8 cellular contexts compared by ENCODE assay signal in genomic region chr3:63912768-63913588, GRCh38. TPM values are rescaled to one million over a fixed set of nuclear protein-coding genes. Genes with fewer than 3 reads are reported as not detected.
DNase-seq lines count a peak whose midpoint lies in the region; FAIRE-seq and TF ChIP-seq lines count a peak whose summit lies in the region.

No MANE protein-coding gene starts in this region.

- H3K27me3 ChIP-seq in H7 (ENCODE audit: control insufficient read depth, insufficient read depth, low read length) (no peaks in the 10 kb centered on the region), NT2/D1 (ENCODE audit: insufficient read depth, insufficient read length) (no peaks in the 10 kb centered on the region), tibial artery (no peaks in the 10 kb centered on the region)

- no peaks in the 10 kb centered on the region for H3K27me3 Mint-ChIP-seq in activated T-helper 2 cell treated with anti-CD3 and anti-CD28 coated beads, Interferon-gamma antibody, Interleukin-2, Interleukin-4, amounts not matched to agents 10 μg/mL and 5 μg/mL and 100 μg/mL, durations not matched to agents 14 hours and 24 hours and 36 hours (ENCODE audit: low read depth)

- peak overlapping the region; percentile 85 for H3K4me3 Mint-ChIP-seq in activated T-helper 2 cell treated with anti-CD3 and anti-CD28 coated beads, Interferon-gamma antibody, Interleukin-2, Interleukin-4, amounts not matched to agents 10 μg/mL and 5 μg/mL and 100 μg/mL, durations not matched to agents 14 hours and 24 hours and 36 hours (ENCODE audit: low read depth)

- peaks cover 44% of the 10 kb centered on the region for H3K36me3 Mint-ChIP-seq in activated T-helper 2 cell treated with anti-CD3 and anti-CD28 coated beads, Interferon-gamma antibody, Interleukin-2, Interleukin-4, amounts not matched to agents 10 μg/mL and 5 μg/mL and 100 μg/mL, durations not matched to agents 14 hours and 24 hours and 36 hours (ENCODE audit: low read depth)

- peak overlapping the region; percentile 65 for H3K4me3 ChIP-seq in H7 (ENCODE audit: insufficient read depth, low read depth, low read length)
- H3K4me3 ChIP-seq in NT2/D1 (ENCODE audit: insufficient read length, low read depth), result peak overlapping the region; percentile 76
- H3K4me3 ChIP-seq in fibroblast of villous mesenchyme (ENCODE audit: low read depth, low read length), result peak overlapping the region; percentile 74
- H3K4me3 ChIP-seq in tibial artery, result peak overlapping the region; percentile 84 to 98

- TF ChIP-seq CTCF in fibroblast of villous mesenchyme (IDR thresholded peaks at IDR 0.05; ENCODE audit: insufficient read depth, low read depth, low read length) (no peak), tibial artery (IDR thresholded peaks at IDR 0.05) (no peak)

- H3K4me1 Mint-ChIP-seq in activated T-helper 2 cell treated with anti-CD3 and anti-CD28 coated beads, Interferon-gamma antibody, Interleukin-2, Interleukin-4, amounts not matched to agents 10 μg/mL and 5 μg/mL and 100 μg/mL, durations not matched to agents 14 hours and 24 hours and 36 hours (ENCODE audit: low read depth), result peaks cover 37% of the 10 kb centered on the region

- H3K27ac ChIP-seq in tibial artery, result peak overlapping the region; percentile 95 to 99

- intact Hi-C loops in activated T-helper 2 cell treated with anti-CD3 and anti-CD28 coated beads, Interferon-gamma antibody, Interleukin-2, Interleukin-4, amounts not matched to agents 10 μg/mL and 5 μg/mL and 100 μg/mL, durations not matched to agents 14 hours and 24 hours and 36 hours (cut with micrococcal nuclease), result no loop called here
- intact Hi-C loops in tibial artery (cut with DNase I; ENCODE audit: low total_unique reads), result loop anchor here (5.0 to 10.0 kb wide), 2 partner anchors 51 to 82 kb away; partner anchors contain the start of genes ATXN7 and THOC7

- no peaks in the 10 kb centered on the region for H3K9me3 Mint-ChIP-seq in activated T-helper 2 cell treated with anti-CD3 and anti-CD28 coated beads, Interferon-gamma antibody, Interleukin-2, Interleukin-4, amounts not matched to agents 10 μg/mL and 5 μg/mL and 100 μg/mL, durations not matched to agents 14 hours and 24 hours and 36 hours

- H3K36me3 ChIP-seq in H7 (replicated peaks; ENCODE audit: control insufficient read depth, insufficient read depth, low read length), result no peaks in the 10 kb centered on the region; the same call in none of the 2 replicates
- H3K36me3 ChIP-seq in NT2/D1 (ENCODE audit: insufficient read depth, insufficient read length, low read length), result peaks cover 38% of the 10 kb centered on the region
- peaks cover 0 to 25% (median 16%) of the 10 kb centered on the region in 3 donors for H3K36me3 ChIP-seq in tibial artery

- DNase-seq in COLO668 (lab: John Stamatoyannopoulos, UW; ENCODE audit: unreplicated experiment), result peak; percentile 40
- peak; percentile 86 for DNase-seq in H7
- no peak for DNase-seq in NT2/D1 (ENCODE audit: low read depth, low spot score)
- DNase-seq in activated T-helper 2 cell treated with anti-CD3 and anti-CD28 coated beads, Interferon-gamma antibody, Interleukin-2, Interleukin-4, amounts not matched to agents 10 μg/mL and 5 μg/mL and 100 μg/mL, durations not matched to agents 14 hours and 24 hours and 36 hours (ENCODE audit: low spot score), result no peak
- DNase-seq in fibroblast of villous mesenchyme (ENCODE audit: low read depth), result peak; percentile 76
- peak; percentile 51 for DNase-seq in occipital lobe (lab: John Stamatoyannopoulos, UW)
- DNase-seq in tibial artery, result peak; percentile 48 to 82
- no peak for DNase-seq in GM12892 (ENCODE audit: insufficient read length)

- no peak for TF ChIP-seq POLR2A in GM12892 (IDR thresholded peaks at IDR 0.05; ENCODE audit: low read depth, low read length)

- H3K9ac ChIP-seq in NT2/D1 (ENCODE audit: insufficient read length, low read depth), result peak overlapping the region; percentile 81

- H3K4me1 ChIP-seq in NT2/D1 (ENCODE audit: insufficient read depth, insufficient read length) (no peaks in the 10 kb centered on the region), tibial artery (peaks cover 0 to 39% (median 21%) of the 10 kb centered on the region in 4 donors)

- no peak for FAIRE-seq in GM12892 (lab: Jason Lieb, UNC)

- H3K27ac Mint-ChIP-seq in activated T-helper 2 cell treated with anti-CD3 and anti-CD28 coated beads, Interferon-gamma antibody, Interleukin-2, Interleukin-4, amounts not matched to agents 10 μg/mL and 5 μg/mL and 100 μg/mL, durations not matched to agents 14 hours and 24 hours and 36 hours, result peak overlapping the region; percentile 93

- H3K9me3 ChIP-seq in NT2/D1 (ENCODE audit: insufficient read depth, low read length) (no peaks in the 10 kb centered on the region), tibial artery (no peaks in the 10 kb centered on the region)

RNA-seq across cellular contexts. Expression of gene SCAANT1, which starts 0.8 kb away (rescaled TPM):
- total RNA-seq in H7 (2014; rRNA removed; shearing (Covaris generic)), result not detected in 2 replicates
- total RNA-seq in activated T-helper 2 cell treated with anti-CD3 and anti-CD28 coated beads, Interferon-gamma antibody, Interleukin-2, Interleukin-4, amounts not matched to agents 10 μg/mL and 5 μg/mL and 100 μg/mL, durations not matched to agents 14 hours and 24 hours and 36 hours, result 1.8 TPM in 1 of 2 replicates, not detected in the other
- not detected in 2 replicates for total RNA-seq in fibroblast of villous mesenchyme
- total RNA-seq in occipital lobe, result not detected
- not detected for polyA plus RNA-seq in GM12892 (2012; ENCODE audit: missing spikeins)

RNA-seq across cellular contexts. Expression of gene ATXN7, which starts 49.3 kb away (rescaled TPM):
- 5.2 and 6.8 TPM in 2 replicates for total RNA-seq in H7 (2014; rRNA removed; shearing (Covaris generic))
- 42.8 and 44.0 TPM in 2 replicates for total RNA-seq in activated T-helper 2 cell treated with anti-CD3 and anti-CD28 coated beads, Interferon-gamma antibody, Interleukin-2, Interleukin-4, amounts not matched to agents 10 μg/mL and 5 μg/mL and 100 μg/mL, durations not matched to agents 14 hours and 24 hours and 36 hours
- 12.9 and 14.7 TPM in 2 replicates for total RNA-seq in fibroblast of villous mesenchyme
- total RNA-seq in occipital lobe, result 10.9 TPM
- polyA plus RNA-seq in GM12892 (2012; ENCODE audit: missing spikeins), result 8.0 TPM

RNA-seq across cellular contexts. Expression of gene THOC7, which starts 49.4 kb away (rescaled TPM):
- 52.0 and 60.9 TPM in 2 replicates for total RNA-seq in H7 (2014; rRNA removed; shearing (Covaris generic))
- 103 and 107 TPM in 2 replicates for total RNA-seq in activated T-helper 2 cell treated with anti-CD3 and anti-CD28 coated beads, Interferon-gamma antibody, Interleukin-2, Interleukin-4, amounts not matched to agents 10 μg/mL and 5 μg/mL and 100 μg/mL, durations not matched to agents 14 hours and 24 hours and 36 hours
- total RNA-seq in fibroblast of villous mesenchyme (46.1 and 47.9 TPM in 2 replicates), occipital lobe (34.8 TPM)
- polyA plus RNA-seq in GM12892 (2012; ENCODE audit: missing spikeins), result 178 TPM

Comparison
In these comparisons a context has a peak if more than half of its experiments do, and no peak if none do; other contexts are left out.
1. DNase-seq: peak in COLO668 (single experiment), H7 (single experiment), fibroblast of villous mesenchyme (single experiment), occipital lobe (single experiment) and tibial artery (2 of 2); none in NT2/D1 (single experiment), activated T-helper 2 cell treated with anti-CD3 and anti-CD28 coated beads, Interferon-gamma antibody, Interleukin-2, Interleukin-4, amounts not matched to agents 10 μg/mL and 5 μg/mL and 100 μg/mL, durations not matched to agents 14 hours and 24 hours and 36 hours (single experiment) and GM12892 (single experiment).
2. Peak in every context shown above with its lines, with median percentiles within 50 percentile points of each other: H3K4me3 ChIP-seq.